12 cellular contexts compared by ENCODE assay signal in the genomic region with DNA sequence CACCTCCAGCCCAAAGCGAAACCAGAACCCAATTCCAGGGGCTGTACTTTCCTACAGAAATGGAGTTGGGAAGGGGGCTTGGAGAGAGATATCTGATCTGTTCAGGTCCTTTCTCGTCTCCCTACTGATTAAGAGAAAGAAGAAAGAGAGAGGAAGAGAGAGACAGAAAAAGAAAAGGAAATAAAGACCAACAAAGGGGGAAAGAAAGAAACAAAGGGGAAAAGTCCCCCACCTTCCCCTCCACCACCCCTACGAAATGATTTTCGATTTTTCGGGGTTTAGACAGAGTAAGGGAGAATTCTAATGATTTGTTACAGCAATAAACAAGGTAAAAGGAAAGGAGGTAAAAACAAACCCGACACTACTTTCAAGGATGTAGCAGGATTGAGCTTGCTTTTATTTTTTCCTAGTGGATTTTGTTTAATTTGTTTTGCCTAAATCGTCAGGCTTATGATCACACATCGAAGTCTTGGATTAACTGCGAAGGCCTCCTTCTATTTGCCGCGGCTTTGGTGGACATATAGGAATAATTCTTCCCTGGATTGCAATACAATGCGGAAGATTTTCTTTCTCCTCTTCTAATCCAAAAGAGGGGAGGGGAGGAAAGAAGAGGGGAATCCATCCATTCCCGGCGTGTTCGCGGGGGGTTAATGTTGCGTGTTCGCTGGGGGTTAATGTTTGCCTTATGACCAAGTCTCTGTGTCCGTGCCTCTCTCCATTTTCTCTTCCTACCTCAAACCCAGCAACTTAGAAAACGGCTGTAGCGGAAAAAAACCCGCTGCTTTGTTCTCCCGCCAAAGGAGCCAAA. TPM values are rescaled to one million over a fixed set of nuclear protein-coding genes. Genes with fewer than 3 reads are reported as not detected.
DNase-seq lines count a peak whose midpoint lies in the region; ATAC-seq, FAIRE-seq and TF ChIP-seq lines count a peak whose summit lies in the region.
"Had no signal": no experiment of that assay in that cellular context is flagged by ENCODE, and none has a peak within 500 bp of the region (broad histone marks: within the 10 kb centered on the region; RNA-seq: fewer than 3 reads in every experiment).

No MANE protein-coding gene starts in this region.

- TF ChIP-seq POLR2A in esophagus muscularis mucosa (IDR thresholded peaks at IDR 0.05; ENCODE audit: low read depth) = no peak

- H3K9me3 ChIP-seq in right cardiac atrium (ENCODE audit: control insufficient read depth, low read length) (no peaks in the 10 kb centered on the region), esophagus muscularis mucosa (no peaks in the 10 kb centered on the region), neural cell (ENCODE audit: low read length) (no peaks in the 10 kb centered on the region)

- DNase-seq in right cardiac atrium (no peak), cardiac septum (ENCODE audit: low spot score) (no peak), esophagus muscularis mucosa (ENCODE audit: extremely low spot score) (no peak), NCI-H226 (no peak), GM13977 (ENCODE audit: low spot score) (no peak), urothelium cell line (ENCODE audit: low spot score) (no peak)
- DNase-seq: AML-193, amniotic stem cell had no signal

- no peaks in the 10 kb centered on the region for H3K79me2 ChIP-seq in neural cell (replicated peaks; ENCODE audit: insufficient read depth, low read length)

- no peaks in the 10 kb centered on the region for H3K9me2 ChIP-seq in neural cell (ENCODE audit: insufficient read depth, low read length)

- FAIRE-seq in urothelium cell line (lab: Jason Lieb, UNC) = no peak

- H3K4me1 ChIP-seq in right cardiac atrium (ENCODE audit: control insufficient read depth, insufficient read depth, low read length) = peaks cover 2% of the 10 kb centered on the region
- peaks cover 27 to 55% (median 52%) of the 10 kb centered on the region in 4 donors for H3K4me1 ChIP-seq in esophagus muscularis mucosa

- H3K4me3 ChIP-seq in right cardiac atrium (ENCODE audit: low read length) (peak overlapping the region; percentile 47), esophagus muscularis mucosa (peak overlapping the region; percentile 44 to 54 (median 48)), neural cell (ENCODE audit: low read length) (no peak overlapping the region)

- in situ Hi-C loops in GM13977 (cut with MboI; ENCODE audit: low pct_unique_long_range_greater_than_20kb, low sequenced_read_pairs, unreplicated experiment) = no loop called here

- H4K20me1 ChIP-seq in neural cell (ENCODE audit: insufficient read depth) = no peaks in the 10 kb centered on the region

- no peaks in the 10 kb centered on the region for H3F3A ChIP-seq in neural cell (ENCODE audit: insufficient read depth, low read length, poor library complexity, severe bottlenecking)

- no peak for TF ChIP-seq RAD21 in neural cell (conservative IDR thresholded peaks at IDR 0.05)

- no peak for TF ChIP-seq EP300 in esophagus muscularis mucosa (IDR thresholded peaks at IDR 0.05)
- no peak for TF ChIP-seq EP300 in neural cell (conservative IDR thresholded peaks at IDR 0.05; ENCODE audit: poor library complexity, severe bottlenecking)

- intact Hi-C loops in right cardiac atrium (cut with DNase I) = no loop called here
- intact Hi-C loops in cardiac septum (cut with DNase I) = no loop called here
- intact Hi-C loops in esophagus muscularis mucosa (cut with DNase I) = no loop called here

- H3K36me3 ChIP-seq in esophagus muscularis mucosa (no peaks in the 10 kb centered on the region), neural cell (ENCODE audit: insufficient read depth, low read length) (no peaks in the 10 kb centered on the region)

- no peak overlapping the region for H3K4me2 ChIP-seq in neural cell (ENCODE audit: low read length)

- H3K27ac ChIP-seq in right cardiac atrium (ENCODE audit: low read length) (peak overlapping the region; percentile 87), esophagus muscularis mucosa (replicated peaks in 1 of 4) (peak overlapping the region; percentile 65 to 77 (median 66)), neural cell (ENCODE audit: low read length) (no peak overlapping the region)

- TF ChIP-seq CTCF in esophagus muscularis mucosa (IDR thresholded peaks at IDR 0.05) = no peak
- no peak for TF ChIP-seq CTCF in neural cell (IDR thresholded peaks at IDR 0.05; ENCODE audit: poor library complexity, severe bottlenecking)
- TF ChIP-seq CTCF in GM13977 (IDR thresholded peaks at IDR 0.05; ENCODE audit: extremely low read depth, insufficient read depth, missing control alignments) = no peak

- no peak overlapping the region for H3K9ac ChIP-seq in neural cell (ENCODE audit: low read length)

- H3K27me3 ChIP-seq in right cardiac atrium (ENCODE audit: control insufficient read depth, insufficient read depth) (no peaks in the 10 kb centered on the region), esophagus muscularis mucosa (peaks cover 3 to 100% (median 75%) of the 10 kb centered on the region in 4 donors), neural cell (ENCODE audit: insufficient read depth, low read depth, low read length) (peaks cover 95% of the 10 kb centered on the region)

- no peak for ATAC-seq in right cardiac atrium
- no peak for ATAC-seq in GM21515 (IDR thresholded peaks at IDR 0.05; ENCODE audit: unreplicated experiment)
- ATAC-seq: activated CD4-positive, CD25-positive, alpha-beta regulatory T cell treated with anti-CD3 and anti-CD28 coated beads, Interleukin-2, amount 50 U/mL, for 24 hours had no signal

- WGBS in right cardiac atrium = 8% methylated on average over 23 of the region's 23 CpGs
- WGBS in esophagus muscularis mucosa = 13% methylated on average over 23 of the region's 23 CpGs

- no peak overlapping the region for H2AFZ ChIP-seq in neural cell (ENCODE audit: low read depth, low read length)

TF ChIP-seq in neural cell, 6 proteins besides CTCF, POLR2A, EP300 and RAD21:
- TF ChIP-seq SMC3 (conservative IDR thresholded peaks at IDR 0.05; ENCODE audit: poor library complexity) (no peak), POLR2AphosphoS5 (IDR thresholded peaks at IDR 0.05) (peak; percentile 62), TAF1 (IDR thresholded peaks at IDR 0.05; ENCODE audit: low read depth) (no peak), EZH2 (IDR thresholded peaks at IDR 0.05; ENCODE audit: borderline replicate concordance, insufficient read depth, low read length, poor library complexity, severe bottlenecking) (no peak), MXI1 (conservative IDR thresholded peaks at IDR 0.05; ENCODE audit: poor library complexity, severe bottlenecking) (no peak)
- TF ChIP-seq, protein P1, sequence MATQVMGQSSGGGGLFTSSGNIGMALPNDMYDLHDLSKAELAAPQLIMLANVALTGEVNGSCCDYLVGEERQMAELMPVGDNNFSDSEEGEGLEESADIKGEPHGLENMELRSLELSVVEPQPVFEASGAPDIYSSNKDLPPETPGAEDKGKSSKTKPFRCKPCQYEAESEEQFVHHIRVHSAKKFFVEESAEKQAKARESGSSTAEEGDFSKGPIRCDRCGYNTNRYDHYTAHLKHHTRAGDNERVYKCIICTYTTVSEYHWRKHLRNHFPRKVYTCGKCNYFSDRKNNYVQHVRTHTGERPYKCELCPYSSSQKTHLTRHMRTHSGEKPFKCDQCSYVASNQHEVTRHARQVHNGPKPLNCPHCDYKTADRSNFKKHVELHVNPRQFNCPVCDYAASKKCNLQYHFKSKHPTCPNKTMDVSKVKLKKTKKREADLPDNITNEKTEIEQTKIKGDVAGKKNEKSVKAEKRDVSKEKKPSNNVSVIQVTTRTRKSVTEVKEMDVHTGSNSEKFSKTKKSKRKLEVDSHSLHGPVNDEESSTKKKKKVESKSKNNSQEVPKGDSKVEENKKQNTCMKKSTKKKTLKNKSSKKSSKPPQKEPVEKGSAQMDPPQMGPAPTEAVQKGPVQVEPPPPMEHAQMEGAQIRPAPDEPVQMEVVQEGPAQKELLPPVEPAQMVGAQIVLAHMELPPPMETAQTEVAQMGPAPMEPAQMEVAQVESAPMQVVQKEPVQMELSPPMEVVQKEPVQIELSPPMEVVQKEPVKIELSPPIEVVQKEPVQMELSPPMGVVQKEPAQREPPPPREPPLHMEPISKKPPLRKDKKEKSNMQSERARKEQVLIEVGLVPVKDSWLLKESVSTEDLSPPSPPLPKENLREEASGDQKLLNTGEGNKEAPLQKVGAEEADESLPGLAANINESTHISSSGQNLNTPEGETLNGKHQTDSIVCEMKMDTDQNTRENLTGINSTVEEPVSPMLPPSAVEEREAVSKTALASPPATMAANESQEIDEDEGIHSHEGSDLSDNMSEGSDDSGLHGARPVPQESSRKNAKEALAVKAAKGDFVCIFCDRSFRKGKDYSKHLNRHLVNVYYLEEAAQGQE (IDR thresholded peaks at IDR 0.05; ENCODE audit: borderline replicate concordance) = no peak

RNA-seq across cellular contexts. Expression of a gene that starts 1.9 kb away (rescaled TPM):
- 1 to 10 TPM; 3.6 to 3.9 (median 3.9) TPM for total RNA-seq in right cardiac atrium
- polyA plus RNA-seq in right cardiac atrium = 3.3 TPM
- total RNA-seq in cardiac septum = 1.9 TPM
- total RNA-seq in esophagus muscularis mucosa = 1 to 10 TPM; 2.5 to 4.8 (median 4.1) TPM
- polyA plus RNA-seq in neural cell = not detected in 2 replicates
- polyA minus RNA-seq in neural cell = not detected in 2 replicates
- total RNA-seq: OCI-LY7 had no signal

RNA-seq across cellular contexts. Expression of a gene that starts 40.3 kb away (rescaled TPM):
- total RNA-seq in right cardiac atrium (under 1 TPM in 1 of 4 donors, not detected in 3; 0.48 TPM), cardiac septum (not detected), esophagus muscularis mucosa (1 to 10 TPM in 1 of 4 donors, not detected in 3; 1.8 TPM)
- polyA plus RNA-seq in right cardiac atrium (0.23 TPM), neural cell (not detected in 2 replicates)
- not detected in 2 replicates for polyA minus RNA-seq in neural cell
- total RNA-seq: OCI-LY7 had no signal
